Comparison of ENCODE assay signal across 1 cellular context in genomic region chr20:18587665-18588553, GRCh38.
TF ChIP-seq lines count a peak whose summit lies in the region.

Gene DTD1, plus strand, starts transcription at chr20:18588054. Its CDS starts 19 bp downstream, at chr20:18588073.

TF ChIP-seq in HepG2, 621 proteins besides CTCF, POLR2A, EP300 and RAD21 (continued from another document and continues in another):
- TF ChIP-seq CSRNP2 (CRISPR knock-in tag; conservative IDR thresholded peaks at IDR 0.05; ENCODE audit: low read depth) (no peak), POGK (CRISPR knock-in tag; conservative IDR thresholded peaks at IDR 0.05) (peak; percentile 97), NPAS2 (CRISPR knock-in tag; IDR thresholded peaks at IDR 0.05; ENCODE audit: borderline replicate concordance) (no peak), REPIN1 (CRISPR knock-in tag; IDR thresholded peaks at IDR 0.05; ENCODE audit: borderline replicate concordance, low read depth) (peak; percentile 91), MAFK (conservative IDR thresholded peaks at IDR 0.05 in 1 of 2, IDR thresholded peaks at IDR 0.05 in 1 of 2; ENCODE audit: low read length in 2 of 2) (no peak), ZNF781 (CRISPR knock-in tag; IDR thresholded peaks at IDR 0.05; ENCODE audit: borderline replicate concordance, not compliant biosample characterization) (peak; percentile 59), MAZ (IDR thresholded peaks at IDR 0.05; ENCODE audit: borderline replicate concordance, low read depth, low read length) (peak; percentile 68; the same call in 1 of the 2 replicates), MAZ (CRISPR knock-in tag; IDR thresholded peaks at IDR 0.05; ENCODE audit: low read depth) (peak; percentile 90), TP53 (CRISPR knock-in tag; conservative IDR thresholded peaks at IDR 0.05) (0 out of 2 replicates have a peak, but pooled peaks have one; percentile 70), KMT2A (CRISPR knock-in tag; IDR thresholded peaks at IDR 0.05) (peak; percentile 78), ZNF577 (CRISPR knock-in tag; IDR thresholded peaks at IDR 0.05; ENCODE audit: borderline replicate concordance, low read depth) (no peak), ZFY (CRISPR knock-in tag; IDR thresholded peaks at IDR 0.05) (peak; percentile 91), PATZ1 (CRISPR knock-in tag; IDR thresholded peaks at IDR 0.05) (peak; percentile 59), SP140L (CRISPR knock-in tag; IDR thresholded peaks at IDR 0.05; ENCODE audit: borderline replicate concordance) (no peak), SOX5 (CRISPR knock-in tag; IDR thresholded peaks at IDR 0.05; ENCODE audit: borderline replicate concordance) (peak; percentile 19; the same call in 1 of the 2 replicates), TGIF2 (CRISPR knock-in tag; IDR thresholded peaks at IDR 0.05) (no peak), ZNF773 (CRISPR knock-in tag; IDR thresholded peaks at IDR 0.05; ENCODE audit: borderline replicate concordance) (peak; percentile 86; the same call in 1 of the 2 replicates), MIXL1 (CRISPR knock-in tag; IDR thresholded peaks at IDR 0.05) (no peak; the same call in 1 of the 2 replicates), ZNF24 (IDR thresholded peaks at IDR 0.05) (0 out of 2 replicates have a peak, but pooled peaks have one; percentile 33), CEBPG (CRISPR knock-in tag; IDR thresholded peaks at IDR 0.05) (0 out of 2 replicates have a peak, but pooled peaks have one; percentile 3), ZNF816 (CRISPR knock-in tag; IDR thresholded peaks at IDR 0.05; ENCODE audit: borderline replicate concordance) (no peak; the same call in 1 of the 2 replicates), ZNF44 (CRISPR knock-in tag; IDR thresholded peaks at IDR 0.05) (peak; percentile 94), TOE1 (CRISPR knock-in tag; IDR thresholded peaks at IDR 0.05) (no peak), ZNF501 (CRISPR knock-in tag; IDR thresholded peaks at IDR 0.05) (no peak; the same call in 1 of the 2 replicates), ZNF354B (CRISPR knock-in tag; IDR thresholded peaks at IDR 0.05) (no peak; the same call in none of the 2 replicates), SP4 (CRISPR knock-in tag; IDR thresholded peaks at IDR 0.05) (peak; percentile 95), ZNF496 (CRISPR knock-in tag; IDR thresholded peaks at IDR 0.05; ENCODE audit: insufficient replicate concordance) (no peak), ARHGAP35 (CRISPR knock-in tag; IDR thresholded peaks at IDR 0.05; ENCODE audit: borderline replicate concordance) (0 out of 2 replicates have a peak, but pooled peaks have one; percentile 1), ELF3 (CRISPR knock-in tag; IDR thresholded peaks at IDR 0.05) (peak; percentile 52; the same call in 1 of the 2 replicates), NAIF1 (CRISPR knock-in tag; IDR thresholded peaks at IDR 0.05; ENCODE audit: borderline replicate concordance) (no peak), GATAD1 (CRISPR knock-in tag; IDR thresholded peaks at IDR 0.05) (peak; percentile 69; the same call in 1 of the 2 replicates), KDM3A (CRISPR knock-in tag; IDR thresholded peaks at IDR 0.05; ENCODE audit: low read depth) (peak; percentile 52; the same call in 1 of the 2 replicates), MIER3 (CRISPR knock-in tag; IDR thresholded peaks at IDR 0.05; ENCODE audit: borderline replicate concordance) (no peak), TBP (CRISPR knock-in tag; IDR thresholded peaks at IDR 0.05) (no peak), TCF12 (IDR thresholded peaks at IDR 0.05) (no peak), TCF12 (CRISPR knock-in tag; IDR thresholded peaks at IDR 0.05) (peak; percentile 96), HDAC6 (IDR thresholded peaks at IDR 0.05; ENCODE audit: low read depth, low read length) (no peak), PBX2 (CRISPR knock-in tag; IDR thresholded peaks at IDR 0.05) (no peak), FOXP1 (IDR thresholded peaks at IDR 0.05) (no peak), FOXP1 (CRISPR knock-in tag; IDR thresholded peaks at IDR 0.05) (no peak), PBX3 (CRISPR knock-in tag; IDR thresholded peaks at IDR 0.05; ENCODE audit: borderline replicate concordance) (peak; percentile 57; the same call in 1 of the 2 replicates), KLF9 (CRISPR knock-in tag; IDR thresholded peaks at IDR 0.05; ENCODE audit: low read depth) (peak; percentile 98), ZNF652 (CRISPR knock-in tag; IDR thresholded peaks at IDR 0.05; ENCODE audit: borderline replicate concordance, low read depth) (no peak), UBTF (CRISPR knock-in tag; IDR thresholded peaks at IDR 0.05) (peak; percentile 65), SOX6 (IDR thresholded peaks at IDR 0.05) (no peak), SOX6 (CRISPR knock-in tag; IDR thresholded peaks at IDR 0.05) (peak; percentile 36; the same call in 1 of the 2 replicates), ZBTB38 (CRISPR knock-in tag; IDR thresholded peaks at IDR 0.05) (peak; percentile 32; the same call in 1 of the 2 replicates), PRDM15 (CRISPR knock-in tag; IDR thresholded peaks at IDR 0.05) (peak; percentile 62; the same call in 1 of the 2 replicates), ZKSCAN8 (CRISPR knock-in tag; IDR thresholded peaks at IDR 0.05; ENCODE audit: borderline replicate concordance) (no peak), ZNF619 (CRISPR knock-in tag; IDR thresholded peaks at IDR 0.05) (peak; percentile 65; the same call in 1 of the 2 replicates), SRF (IDR thresholded peaks at IDR 0.05; ENCODE audit: low read depth, low read length) (no peak; the same call in 1 of the 2 replicates), ZNF33B (CRISPR knock-in tag; IDR thresholded peaks at IDR 0.05) (no peak; the same call in 1 of the 2 replicates), NFKB2 (CRISPR knock-in tag; IDR thresholded peaks at IDR 0.05; ENCODE audit: borderline replicate concordance) (peak; percentile 87; the same call in 1 of the 2 replicates), ZBTB10 (CRISPR knock-in tag; IDR thresholded peaks at IDR 0.05; ENCODE audit: borderline replicate concordance) (peak; percentile 91)
